1 cellular context compared by ENCODE assay signal in the genomic region with DNA sequence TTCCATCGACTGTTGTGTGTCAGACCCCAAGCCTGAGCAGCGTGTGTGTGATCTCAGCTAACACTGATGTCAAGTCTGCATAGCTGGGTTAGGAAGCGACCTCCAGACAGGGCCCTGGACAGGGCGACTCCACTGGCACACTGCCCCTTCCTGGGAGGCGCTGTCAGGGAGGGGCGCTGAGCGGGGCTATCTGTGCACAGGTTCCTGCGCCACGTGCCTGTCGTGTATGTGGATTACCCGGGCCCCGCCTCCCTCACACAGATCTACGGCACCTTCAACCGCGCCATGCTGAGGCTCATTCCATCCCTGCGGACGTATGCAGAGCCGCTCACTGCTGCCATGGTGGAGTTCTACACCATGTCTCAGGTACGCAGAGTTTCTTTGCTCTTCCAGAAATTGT.
TF ChIP-seq lines count a peak whose summit lies in the region.

No MANE protein-coding gene starts in this region.

TF ChIP-seq in H1, 55 proteins besides CTCF, POLR2A, EP300 and RAD21:
- TF ChIP-seq POLR2AphosphoS5 (IDR thresholded peaks at IDR 0.05; ENCODE audit: low read depth, low read length) (peak; percentile 54; the same call in 1 of the 2 replicates), EGR1 (IDR thresholded peaks at IDR 0.05; ENCODE audit: borderline replicate concordance, low read depth, low read length) (no peak), NRF1 (IDR thresholded peaks at IDR 0.05; ENCODE audit: low read depth, low read length) (no peak), EZH2 (IDR thresholded peaks at IDR 0.05; ENCODE audit: low read depth, low read length, severe bottlenecking) (no peak), MAFK (IDR thresholded peaks at IDR 0.05; ENCODE audit: low read depth, low read length) (no peak), SP2 (IDR thresholded peaks at IDR 0.05; ENCODE audit: low read length) (no peak), SUZ12 (IDR thresholded peaks at IDR 0.05; ENCODE audit: low read length) (no peak)
